Comparison of ENCODE assay signal across 22 cellular contexts in genomic region chr14:103187911-103188310, GRCh38.
"Had no signal": no experiment of that assay in that cellular context is flagged by ENCODE, and none has a peak within 500 bp of the region (broad histone marks: within the 10 kb centered on the region; RNA-seq: fewer than 3 reads in every experiment).

No MANE protein-coding gene starts in this region.

- FAIRE-seq: colon, keratinocyte had no signal

- H3K27ac Mint-ChIP-seq: activated naive CD8-positive, alpha-beta T cell; memory B cell; naive B cell; neural progenitor cell; T-helper 2 cell treated with Interferon-gamma antibody and Interleukin-4, amounts not matched to agents 5 μg/mL and 100 μg/mL, for 36 hours had no signal

- H3K36me3 ChIP-seq: adrenal gland, ascending aorta, heart left ventricle, neural progenitor cell, prostate gland had no signal

- H2AFZ ChIP-seq: neural progenitor cell had no signal

- ATAC-seq: left colon; stimulated activated naive CD8-positive, alpha-beta T cell treated with anti-CD3 and anti-CD28 coated beads, Interleukin-15, Interleukin-2, amounts not matched to agents 100 U/mL and 50 U/mL, for 24 hours had no signal

- H3K9me3 ChIP-seq: adrenal gland, ascending aorta, prostate gland had no signal

- H3K4me3 Mint-ChIP-seq: memory B cell; T-helper 2 cell treated with Interferon-gamma antibody and Interleukin-4, amounts not matched to agents 5 μg/mL and 100 μg/mL, for 36 hours had no signal

- DNase-seq: activated CD4-positive, alpha-beta T cell treated with anti-CD3 and anti-CD28 coated beads, Interleukin-2, amount 50 U/mL, for 1 hour; activated CD4-positive, CD25-positive, alpha-beta regulatory T cell treated with anti-CD3 and anti-CD28 coated beads, Interleukin-2, amount 50 U/mL, for 72 hours; activated T-cell treated with anti-CD3 and anti-CD28 coated beads, Interleukin-2, amount 50 U/mL, for 1 hour; adrenal gland; central memory CD4-positive, alpha-beta T cell; dorsolateral prefrontal cortex; heart left ventricle; left colon; naive B cell; stimulated activated CD4-positive, alpha-beta T cell treated with anti-CD3 and anti-CD28 coated beads, Interleukin-12 subunit alpha, Interleukin-12 subunit beta, amount 100 ng/mL, for 4 hours; stimulated activated CD4-positive, alpha-beta T cell treated with anti-CD3 and anti-CD28 coated beads, Interleukin-4, amount 100 ng/mL, for 4 hours; stimulated activated naive CD8-positive, alpha-beta T cell treated with anti-CD3 and anti-CD28 coated beads, Interleukin-15, Interleukin-2, amounts not matched to agents 100 U/mL and 50 U/mL, for 24 hours had no signal

- H3K36me3 Mint-ChIP-seq: activated naive CD8-positive, alpha-beta T cell; memory B cell; neural progenitor cell had no signal

- H3K9ac ChIP-seq: neural progenitor cell had no signal

- H3K9me3 Mint-ChIP-seq: T-helper 2 cell treated with Interferon-gamma antibody and Interleukin-4, amounts not matched to agents 5 μg/mL and 100 μg/mL, for 36 hours had no signal

- H3K27ac ChIP-seq: adrenal gland, ascending aorta, dorsolateral prefrontal cortex, epithelial cell of prostate, heart left ventricle, neural progenitor cell, prostate gland, VCaP had no signal

- H3K27me3 ChIP-seq: adrenal gland had no signal

- H3K4me1 ChIP-seq: prostate gland had no signal
